In the genomic region with DNA sequence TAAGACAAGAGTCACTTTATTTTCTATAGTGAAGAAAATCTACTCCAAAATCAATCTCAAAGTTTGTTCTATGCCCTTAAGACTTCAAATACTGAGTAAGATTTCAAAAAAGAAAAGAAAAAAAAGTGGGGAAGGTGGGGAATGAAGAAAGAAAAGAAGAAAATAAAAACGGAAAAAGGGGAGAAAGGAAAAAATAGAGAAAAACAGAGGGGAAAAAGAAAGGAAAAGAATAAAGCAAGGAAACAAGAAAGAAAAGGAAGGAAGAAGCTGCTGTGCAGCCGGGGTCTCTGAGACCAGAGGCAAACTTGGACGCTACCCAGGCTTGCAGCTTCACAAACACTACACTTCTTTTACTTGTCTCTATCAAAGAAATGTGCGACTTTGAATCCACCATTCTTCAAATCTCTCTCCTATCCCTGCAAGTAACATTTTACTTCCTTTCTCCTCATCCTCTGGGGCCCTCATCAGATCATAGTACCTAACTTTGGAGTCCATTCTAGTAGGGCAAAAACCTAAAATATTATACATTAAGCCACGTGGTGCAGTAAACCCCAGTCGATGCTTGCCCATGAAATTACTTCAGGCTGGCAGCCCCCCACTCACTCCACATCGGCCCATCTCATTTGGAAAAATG, we compare ENCODE assay signal across 1 cellular context.
TF ChIP-seq lines count a peak whose summit lies in the region.

No MANE protein-coding gene starts in this region.

TF ChIP-seq in IMR-90, 13 proteins besides CTCF, POLR2A, EP300 and RAD21 (continued from another document):
- no peak for TF ChIP-seq MAFK (IDR thresholded peaks at IDR 0.05; ENCODE audit: low read depth, low read length)
- no peak for TF ChIP-seq BHLHE40 (IDR thresholded peaks at IDR 0.05; ENCODE audit: low read depth, low read length)
- TF ChIP-seq CEBPB (IDR thresholded peaks at IDR 0.05; ENCODE audit: low read depth, low read length), result no peak
- TF ChIP-seq USF2 (IDR thresholded peaks at IDR 0.05; ENCODE audit: low read depth, low read length), result no peak
